In the genomic region with DNA sequence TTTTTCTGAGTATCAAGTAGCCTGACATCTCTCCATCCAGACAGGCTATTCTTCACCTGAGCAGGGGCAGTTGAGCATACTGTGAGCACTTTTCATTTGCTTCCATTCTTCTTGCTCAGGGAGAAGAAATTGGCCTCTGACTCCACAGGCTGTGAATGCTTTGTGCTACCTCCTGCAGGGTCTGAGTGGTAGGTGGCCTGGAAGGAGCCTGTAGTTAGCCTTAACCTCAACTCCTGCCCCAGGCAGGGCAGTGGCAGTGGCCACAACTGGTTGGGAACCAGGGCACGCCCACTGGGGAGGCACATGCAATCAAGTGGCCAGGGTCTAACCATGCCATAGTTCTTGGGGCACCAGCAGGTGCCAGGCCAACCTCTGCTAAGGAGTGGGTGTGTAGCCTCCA, we compare ENCODE assay signal across 29 cellular contexts.
"Had no signal": no experiment of that assay in that cellular context is flagged by ENCODE, and none has a peak within 500 bp of the region (broad histone marks: within the 10 kb centered on the region; RNA-seq: fewer than 3 reads in every experiment).

No MANE protein-coding gene starts in this region.

- H3K9me3 Mint-ChIP-seq: activated naive CD8-positive, alpha-beta T cell treated with anti-CD3 and anti-CD28 coated beads, Interleukin-2, amount 10 ng/mL, durations not matched to agents 7 days and 5 days; WTC11 had no signal

- H3K27me3 ChIP-seq: adrenal gland, MG63 had no signal

- H3K4me2 ChIP-seq: KMS-11 had no signal

- H3K4me3 ChIP-seq: adrenal gland, MG63 had no signal

- H3K27ac Mint-ChIP-seq: activated CD8-positive, alpha-beta T cell treated with anti-CD3 and anti-CD28 coated beads, Interleukin-2, amount 10 ng/mL, durations not matched to agents 7 days and 5 days; activated naive CD8-positive, alpha-beta T cell treated with anti-CD3 and anti-CD28 coated beads, Interleukin-2, amount 10 ng/mL, durations not matched to agents 7 days and 5 days; T-helper 17 cell; WTC11 had no signal

- H3K36me3 Mint-ChIP-seq: WTC11 had no signal

- H3K36me3 ChIP-seq: adrenal gland, MG63 had no signal

- ATAC-seq: activated CD8-positive, alpha-beta T cell treated with anti-CD3 and anti-CD28 coated beads, Interleukin-2, amount 10 ng/mL, durations not matched to agents 7 days and 5 days; Panc1; T-helper 17 cell; WTC11 had no signal

- H3K4me1 Mint-ChIP-seq: WTC11 had no signal

- H3K27ac ChIP-seq: KMS-11 had no signal

- H3K4me3 Mint-ChIP-seq: activated CD8-positive, alpha-beta T cell treated with anti-CD3 and anti-CD28 coated beads, Interleukin-2, amount 10 ng/mL, durations not matched to agents 7 days and 5 days; activated naive CD8-positive, alpha-beta T cell treated with anti-CD3 and anti-CD28 coated beads, Interleukin-2, amount 10 ng/mL, durations not matched to agents 7 days and 5 days; T-helper 17 cell; WTC11 had no signal

- H3K9me3 ChIP-seq: adrenal gland, MG63 had no signal

- H3K27me3 Mint-ChIP-seq: activated naive CD8-positive, alpha-beta T cell treated with anti-CD3 and anti-CD28 coated beads, Interleukin-2, amount 10 ng/mL, durations not matched to agents 7 days and 5 days; T-helper 17 cell had no signal

- DNase-seq: activated CD4-positive, alpha-beta T cell treated with anti-CD3 and anti-CD28 coated beads for 48 hours; activated CD4-positive, alpha-beta T cell treated with anti-CD3 and anti-CD28 coated beads, Interleukin-2, amount 50 U/mL, for 4 hours; activated CD4-positive, CD25-positive, alpha-beta regulatory T cell treated with anti-CD3 and anti-CD28 coated beads, Interleukin-2, amount 50 U/mL, for 72 hours; activated CD8-positive, alpha-beta memory T cell treated with anti-CD3 and anti-CD28 coated beads, Interleukin-2, amount 50 U/mL, for 48 hours; activated CD8-positive, alpha-beta T cell treated with anti-CD3 and anti-CD28 coated beads, Interleukin-2, amount 10 ng/mL, durations not matched to agents 7 days and 5 days; activated naive CD4-positive, alpha-beta T cell treated with anti-CD3 and anti-CD28 coated beads, Interleukin-2, amount 50 U/mL, for 16 hours; activated naive CD8-positive, alpha-beta T cell treated with anti-CD3 and anti-CD28 coated beads, Interleukin-2, amount 10 ng/mL, durations not matched to agents 7 days and 5 days; activated T-cell treated with anti-CD3 and anti-CD28 coated beads, Interleukin-2, amount 50 U/mL, for 1 hour; adrenal gland; anterior cingulate cortex; caudate nucleus; MG63; MV-4-11; NCI-H1092 treated with DMSO at 0.1 percent for 48 hours; NCI-H1436; NCI-H1694 treated with DMSO at 0.1 percent for 48 hours; NCI-H2029 treated with DMSO at 0.1 percent for 48 hours; NCI-H345; NCI-H510A; NCI-H526 treated with DMSO at 0.1 percent for 48 hours; NCI-H82; NK-92 treated with Interleukin-12 subunit alpha and Interleukin-12 subunit beta, amount 100 ng/mL, for 24 hours; OCI-M1; SIG-M5; T-helper 17 cell; T-helper 9 cell had no signal
